In the genomic region with DNA sequence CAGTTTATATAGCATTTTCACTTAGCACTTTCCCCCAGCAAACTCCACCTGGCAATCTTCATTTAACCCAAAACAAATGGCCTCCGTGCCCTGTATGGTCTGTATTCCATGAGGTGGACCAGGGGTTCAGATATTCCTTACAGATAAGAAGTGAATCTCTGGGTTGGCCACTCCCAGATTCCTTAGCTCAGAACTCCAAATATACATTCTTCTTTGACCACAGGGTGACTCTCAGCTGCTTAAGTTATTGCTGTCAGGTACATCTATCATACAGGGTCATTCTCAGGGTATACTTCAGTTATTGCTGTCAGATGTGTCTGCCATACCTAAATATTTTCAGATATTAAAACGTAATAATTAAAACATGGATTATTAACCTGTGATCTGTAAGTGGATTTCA, we compare ENCODE assay signal across 13 cellular contexts.
"Had no signal": no experiment of that assay in that cellular context is flagged by ENCODE, and none has a peak within 500 bp of the region (broad histone marks: within the 10 kb centered on the region; RNA-seq: fewer than 3 reads in every experiment).

No MANE protein-coding gene starts in this region.

- H3K4me3 ChIP-seq: mucosa of descending colon, right atrium auricular region, thyroid gland had no signal

- H3K36me3 Mint-ChIP-seq: natural killer cell had no signal

- H3K4me1 ChIP-seq: right atrium auricular region, thyroid gland had no signal

- DNase-seq: activated B cell treated with CpG ODN at 0.5 μM for 24 hours; activated CD4-positive, alpha-beta T cell treated with anti-CD3 and anti-CD28 coated beads, Interleukin-2, amount 10 ng/mL, durations not matched to agents 24 days and 14 days; activated CD8-positive, alpha-beta memory T cell treated with anti-CD3 and anti-CD28 coated beads for 24 hours; activated naive CD4-positive, alpha-beta T cell treated with anti-CD3 and anti-CD28 coated beads for 36 hours; endodermal cell; glutamatergic neuron; mucosa of descending colon; natural killer cell; nucleus accumbens; small intestine; thyroid gland had no signal

- H3K4me3 Mint-ChIP-seq: activated B cell treated with CpG ODN at 0.5 μM for 24 hours; activated CD4-positive, alpha-beta T cell treated with anti-CD3 and anti-CD28 coated beads, Interleukin-2, amount 10 ng/mL, durations not matched to agents 24 days and 14 days; activated naive CD4-positive, alpha-beta T cell treated with anti-CD3 and anti-CD28 coated beads for 36 hours; central memory CD8-positive, alpha-beta T cell; endodermal cell; natural killer cell had no signal

- ATAC-seq: mucosa of descending colon, natural killer cell had no signal

- H3K27me3 ChIP-seq: right atrium auricular region, thyroid gland had no signal

- H3K27me3 Mint-ChIP-seq: activated CD4-positive, alpha-beta T cell treated with anti-CD3 and anti-CD28 coated beads, Interleukin-2, amount 10 ng/mL, durations not matched to agents 24 days and 14 days had no signal

- H3K9me3 Mint-ChIP-seq: activated B cell treated with CpG ODN at 0.5 μM for 24 hours; activated naive CD4-positive, alpha-beta T cell treated with anti-CD3 and anti-CD28 coated beads for 36 hours; central memory CD8-positive, alpha-beta T cell; endodermal cell; natural killer cell had no signal

- H3K9me3 ChIP-seq: mucosa of descending colon, right atrium auricular region, thyroid gland had no signal

- H3K36me3 ChIP-seq: right atrium auricular region, thyroid gland had no signal

- H3K4me1 Mint-ChIP-seq: activated B cell treated with CpG ODN at 0.5 μM for 24 hours; central memory CD8-positive, alpha-beta T cell had no signal

- H3K27ac ChIP-seq: right atrium auricular region, thyroid gland had no signal

- H3K27ac Mint-ChIP-seq: activated B cell treated with CpG ODN at 0.5 μM for 24 hours; activated CD4-positive, alpha-beta T cell treated with anti-CD3 and anti-CD28 coated beads, Interleukin-2, amount 10 ng/mL, durations not matched to agents 24 days and 14 days; activated naive CD4-positive, alpha-beta T cell treated with anti-CD3 and anti-CD28 coated beads for 36 hours; endodermal cell; natural killer cell had no signal
